In genomic region chr11:36309779-36310178, GRCh38 we compare ENCODE assay signal across 21 cellular contexts.
"Had no signal": no experiment of that assay in that cellular context is flagged by ENCODE, and none has a peak within 500 bp of the region (broad histone marks: within the 10 kb centered on the region; RNA-seq: fewer than 3 reads in every experiment).

No MANE protein-coding gene starts in this region.

- H3K4me2 ChIP-seq: neural progenitor cell had no signal

- H3K27me3 ChIP-seq: neural progenitor cell, sigmoid colon, upper lobe of right lung had no signal

- H3K9me3 ChIP-seq: sigmoid colon, thoracic aorta, upper lobe of right lung had no signal

- H3K4me3 ChIP-seq: neural progenitor cell, sigmoid colon, thoracic aorta, upper lobe of right lung had no signal

- DNase-seq: activated CD4-positive, alpha-beta T cell treated with anti-CD3 and anti-CD28 coated beads for 36 hours; activated CD4-positive, alpha-beta T cell treated with anti-CD3 and anti-CD28 coated beads, Interleukin-2, amount 50 U/mL, for 4 hours; activated CD8-positive, alpha-beta memory T cell treated with anti-CD3 and anti-CD28 coated beads, Interleukin-2, amount 50 U/mL, for 48 hours; activated naive CD4-positive, alpha-beta T cell treated with anti-CD3 and anti-CD28 coated beads for 36 hours; activated naive CD8-positive, alpha-beta T cell treated with anti-CD3 and anti-CD28 coated beads, Interleukin-2, amount 10 ng/mL, durations not matched to agents 7 days and 5 days; activated T-cell treated with anti-CD3 and anti-CD28 coated beads, Interleukin-2, amount 50 U/mL, for 4 hours; amniotic stem cell; glutamatergic neuron; hippocampal formation; left ventricle myocardium superior; naive thymus-derived CD8-positive, alpha-beta T cell; retina; sigmoid colon; stimulated activated CD4-positive, alpha-beta T cell treated with anti-CD3 and anti-CD28 coated beads, Interleukin-2, amount 100 ng/mL, for 48 hours; stimulated activated naive CD4-positive, alpha-beta T cell treated with Interleukin-2 at 50 U/mL for 16 hours; T-helper 9 cell; upper lobe of right lung had no signal

- ATAC-seq: activated CD4-positive, alpha-beta T cell treated with anti-CD3 and anti-CD28 coated beads for 36 hours; activated T-cell treated with anti-CD3 and anti-CD28 coated beads, Interleukin-2, amount 50 U/mL, for 4 hours; left ventricle myocardium superior; naive thymus-derived CD8-positive, alpha-beta T cell had no signal

- H3K36me3 ChIP-seq: neural progenitor cell, sigmoid colon, thoracic aorta, upper lobe of right lung had no signal

- FAIRE-seq: frontal cortex had no signal

- H3K9ac ChIP-seq: neural progenitor cell had no signal

- H2AFZ ChIP-seq: neural progenitor cell had no signal

- H3K27ac ChIP-seq: epithelial cell of prostate, neural progenitor cell, sigmoid colon, thoracic aorta, upper lobe of right lung had no signal

- H3K4me1 ChIP-seq: neural progenitor cell, sigmoid colon, upper lobe of right lung had no signal
